1 cellular context compared by ENCODE assay signal in the genomic region with DNA sequence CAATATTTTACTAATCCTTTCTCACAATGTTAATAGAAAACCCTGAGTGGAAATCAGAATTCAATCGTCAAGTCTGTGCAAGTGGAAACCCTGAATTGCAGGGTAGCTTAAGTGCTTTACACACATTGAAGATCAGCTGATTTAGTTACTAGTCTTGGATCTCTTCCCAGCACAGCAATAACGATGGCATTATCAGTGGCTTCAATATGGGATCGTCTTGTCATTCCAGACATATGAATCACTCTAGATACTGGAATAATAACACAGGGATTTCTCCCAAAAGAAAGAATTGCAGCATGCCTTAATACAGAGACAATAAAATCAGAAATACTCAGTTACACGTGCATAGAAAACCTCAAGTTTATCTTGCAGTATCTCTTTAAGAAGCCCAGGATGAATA.
TF ChIP-seq lines count a peak whose summit lies in the region.

No MANE protein-coding gene starts in this region.

TF ChIP-seq in HEK293, 187 proteins besides CTCF, POLR2A, EP300 and RAD21 (continued from another document and continues in another):
- TF ChIP-seq, protein P1, sequence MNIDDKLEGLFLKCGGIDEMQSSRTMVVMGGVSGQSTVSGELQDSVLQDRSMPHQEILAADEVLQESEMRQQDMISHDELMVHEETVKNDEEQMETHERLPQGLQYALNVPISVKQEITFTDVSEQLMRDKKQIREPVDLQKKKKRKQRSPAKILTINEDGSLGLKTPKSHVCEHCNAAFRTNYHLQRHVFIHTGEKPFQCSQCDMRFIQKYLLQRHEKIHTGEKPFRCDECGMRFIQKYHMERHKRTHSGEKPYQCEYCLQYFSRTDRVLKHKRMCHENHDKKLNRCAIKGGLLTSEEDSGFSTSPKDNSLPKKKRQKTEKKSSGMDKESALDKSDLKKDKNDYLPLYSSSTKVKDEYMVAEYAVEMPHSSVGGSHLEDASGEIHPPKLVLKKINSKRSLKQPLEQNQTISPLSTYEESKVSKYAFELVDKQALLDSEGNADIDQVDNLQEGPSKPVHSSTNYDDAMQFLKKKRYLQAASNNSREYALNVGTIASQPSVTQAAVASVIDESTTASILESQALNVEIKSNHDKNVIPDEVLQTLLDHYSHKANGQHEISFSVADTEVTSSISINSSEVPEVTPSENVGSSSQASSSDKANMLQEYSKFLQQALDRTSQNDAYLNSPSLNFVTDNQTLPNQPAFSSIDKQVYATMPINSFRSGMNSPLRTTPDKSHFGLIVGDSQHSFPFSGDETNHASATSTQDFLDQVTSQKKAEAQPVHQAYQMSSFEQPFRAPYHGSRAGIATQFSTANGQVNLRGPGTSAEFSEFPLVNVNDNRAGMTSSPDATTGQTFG (tag by site-specific recombination; IDR thresholded peaks at IDR 0.05; ENCODE audit: borderline replicate concordance): no peak
- TF ChIP-seq, protein P2, sequence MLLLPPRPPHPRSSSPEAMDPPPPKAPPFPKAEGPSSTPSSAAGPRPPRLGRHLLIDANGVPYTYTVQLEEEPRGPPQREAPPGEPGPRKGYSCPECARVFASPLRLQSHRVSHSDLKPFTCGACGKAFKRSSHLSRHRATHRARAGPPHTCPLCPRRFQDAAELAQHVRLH (tag by site-specific recombination; IDR thresholded peaks at IDR 0.05): no peak
- no peak for TF ChIP-seq KLF9 (tag by site-specific recombination; IDR thresholded peaks at IDR 0.05; ENCODE audit: low read depth)
- TF ChIP-seq YY1 (tag by site-specific recombination; IDR thresholded peaks at IDR 0.05): no peak
- no peak for TF ChIP-seq ZNF311 (tag by site-specific recombination; IDR thresholded peaks at IDR 0.05; ENCODE audit: borderline replicate concordance)
- no peak for TF ChIP-seq ZNF571 (tag by site-specific recombination; IDR thresholded peaks at IDR 0.05)
- TF ChIP-seq, protein P3, sequence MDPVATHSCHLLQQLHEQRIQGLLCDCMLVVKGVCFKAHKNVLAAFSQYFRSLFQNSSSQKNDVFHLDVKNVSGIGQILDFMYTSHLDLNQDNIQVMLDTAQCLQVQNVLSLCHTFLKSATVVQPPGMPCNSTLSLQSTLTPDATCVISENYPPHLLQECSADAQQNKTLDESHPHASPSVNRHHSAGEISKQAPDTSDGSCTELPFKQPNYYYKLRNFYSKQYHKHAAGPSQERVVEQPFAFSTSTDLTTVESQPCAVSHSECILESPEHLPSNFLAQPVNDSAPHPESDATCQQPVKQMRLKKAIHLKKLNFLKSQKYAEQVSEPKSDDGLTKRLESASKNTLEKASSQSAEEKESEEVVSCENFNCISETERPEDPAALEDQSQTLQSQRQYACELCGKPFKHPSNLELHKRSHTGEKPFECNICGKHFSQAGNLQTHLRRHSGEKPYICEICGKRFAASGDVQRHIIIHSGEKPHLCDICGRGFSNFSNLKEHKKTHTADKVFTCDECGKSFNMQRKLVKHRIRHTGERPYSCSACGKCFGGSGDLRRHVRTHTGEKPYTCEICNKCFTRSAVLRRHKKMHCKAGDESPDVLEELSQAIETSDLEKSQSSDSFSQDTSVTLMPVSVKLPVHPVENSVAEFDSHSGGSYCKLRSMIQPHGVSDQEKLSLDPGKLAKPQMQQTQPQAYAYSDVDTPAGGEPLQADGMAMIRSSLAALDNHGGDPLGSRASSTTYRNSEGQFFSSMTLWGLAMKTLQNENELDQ (tag by site-specific recombination; IDR thresholded peaks at IDR 0.05; ENCODE audit: low read depth): no peak
- TF ChIP-seq ZNF341 (tag by site-specific recombination; IDR thresholded peaks at IDR 0.05; ENCODE audit: low read depth): no peak
- no peak; the same call in 1 of the 2 replicates for TF ChIP-seq ZNF600 (tag by site-specific recombination; IDR thresholded peaks at IDR 0.05)
- TF ChIP-seq, protein P4, sequence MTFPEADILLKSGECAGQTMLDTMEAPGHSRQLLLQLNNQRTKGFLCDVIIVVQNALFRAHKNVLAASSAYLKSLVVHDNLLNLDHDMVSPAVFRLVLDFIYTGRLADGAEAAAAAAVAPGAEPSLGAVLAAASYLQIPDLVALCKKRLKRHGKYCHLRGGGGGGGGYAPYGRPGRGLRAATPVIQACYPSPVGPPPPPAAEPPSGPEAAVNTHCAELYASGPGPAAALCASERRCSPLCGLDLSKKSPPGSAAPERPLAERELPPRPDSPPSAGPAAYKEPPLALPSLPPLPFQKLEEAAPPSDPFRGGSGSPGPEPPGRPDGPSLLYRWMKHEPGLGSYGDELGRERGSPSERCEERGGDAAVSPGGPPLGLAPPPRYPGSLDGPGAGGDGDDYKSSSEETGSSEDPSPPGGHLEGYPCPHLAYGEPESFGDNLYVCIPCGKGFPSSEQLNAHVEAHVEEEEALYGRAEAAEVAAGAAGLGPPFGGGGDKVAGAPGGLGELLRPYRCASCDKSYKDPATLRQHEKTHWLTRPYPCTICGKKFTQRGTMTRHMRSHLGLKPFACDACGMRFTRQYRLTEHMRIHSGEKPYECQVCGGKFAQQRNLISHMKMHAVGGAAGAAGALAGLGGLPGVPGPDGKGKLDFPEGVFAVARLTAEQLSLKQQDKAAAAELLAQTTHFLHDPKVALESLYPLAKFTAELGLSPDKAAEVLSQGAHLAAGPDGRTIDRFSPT (tag by site-specific recombination; IDR thresholded peaks at IDR 0.05): no peak
- TF ChIP-seq, protein P5, sequence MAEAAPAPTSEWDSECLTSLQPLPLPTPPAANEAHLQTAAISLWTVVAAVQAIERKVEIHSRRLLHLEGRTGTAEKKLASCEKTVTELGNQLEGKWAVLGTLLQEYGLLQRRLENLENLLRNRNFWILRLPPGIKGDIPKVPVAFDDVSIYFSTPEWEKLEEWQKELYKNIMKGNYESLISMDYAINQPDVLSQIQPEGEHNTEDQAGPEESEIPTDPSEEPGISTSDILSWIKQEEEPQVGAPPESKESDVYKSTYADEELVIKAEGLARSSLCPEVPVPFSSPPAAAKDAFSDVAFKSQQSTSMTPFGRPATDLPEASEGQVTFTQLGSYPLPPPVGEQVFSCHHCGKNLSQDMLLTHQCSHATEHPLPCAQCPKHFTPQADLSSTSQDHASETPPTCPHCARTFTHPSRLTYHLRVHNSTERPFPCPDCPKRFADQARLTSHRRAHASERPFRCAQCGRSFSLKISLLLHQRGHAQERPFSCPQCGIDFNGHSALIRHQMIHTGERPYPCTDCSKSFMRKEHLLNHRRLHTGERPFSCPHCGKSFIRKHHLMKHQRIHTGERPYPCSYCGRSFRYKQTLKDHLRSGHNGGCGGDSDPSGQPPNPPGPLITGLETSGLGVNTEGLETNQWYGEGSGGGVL (tag by site-specific recombination; IDR thresholded peaks at IDR 0.05): no peak
- TF ChIP-seq, protein P6, sequence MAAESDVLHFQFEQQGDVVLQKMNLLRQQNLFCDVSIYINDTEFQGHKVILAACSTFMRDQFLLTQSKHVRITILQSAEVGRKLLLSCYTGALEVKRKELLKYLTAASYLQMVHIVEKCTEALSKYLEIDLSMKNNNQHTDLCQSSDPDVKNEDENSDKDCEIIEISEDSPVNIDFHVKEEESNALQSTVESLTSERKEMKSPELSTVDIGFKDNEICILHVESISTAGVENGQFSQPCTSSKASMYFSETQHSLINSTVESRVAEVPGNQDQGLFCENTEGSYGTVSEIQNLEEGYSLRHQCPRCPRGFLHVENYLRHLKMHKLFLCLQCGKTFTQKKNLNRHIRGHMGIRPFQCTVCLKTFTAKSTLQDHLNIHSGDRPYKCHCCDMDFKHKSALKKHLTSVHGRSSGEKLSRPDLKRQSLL (tag by site-specific recombination; IDR thresholded peaks at IDR 0.05): no peak
- TF ChIP-seq ZNF530 (tag by site-specific recombination; IDR thresholded peaks at IDR 0.05; ENCODE audit: low read depth): no peak
- peak; percentile 73 for TF ChIP-seq ZSCAN16 (tag by site-specific recombination; IDR thresholded peaks at IDR 0.05)
- TF ChIP-seq ZFHX2 (tag by site-specific recombination; conservative IDR thresholded peaks at IDR 0.05): no peak
- no peak for TF ChIP-seq ZNF324 (tag by site-specific recombination; IDR thresholded peaks at IDR 0.05)
- no peak for TF ChIP-seq FEZF1 (tag by site-specific recombination; IDR thresholded peaks at IDR 0.05)
- no peak for TF ChIP-seq ZNF202 (tag by site-specific recombination; IDR thresholded peaks at IDR 0.05; ENCODE audit: borderline replicate concordance)
- TF ChIP-seq ZNF266 (tag by site-specific recombination; IDR thresholded peaks at IDR 0.05; ENCODE audit: low read depth): no peak
- no peak for TF ChIP-seq RBAK (tag by site-specific recombination; IDR thresholded peaks at IDR 0.05)
- TF ChIP-seq, protein P7, sequence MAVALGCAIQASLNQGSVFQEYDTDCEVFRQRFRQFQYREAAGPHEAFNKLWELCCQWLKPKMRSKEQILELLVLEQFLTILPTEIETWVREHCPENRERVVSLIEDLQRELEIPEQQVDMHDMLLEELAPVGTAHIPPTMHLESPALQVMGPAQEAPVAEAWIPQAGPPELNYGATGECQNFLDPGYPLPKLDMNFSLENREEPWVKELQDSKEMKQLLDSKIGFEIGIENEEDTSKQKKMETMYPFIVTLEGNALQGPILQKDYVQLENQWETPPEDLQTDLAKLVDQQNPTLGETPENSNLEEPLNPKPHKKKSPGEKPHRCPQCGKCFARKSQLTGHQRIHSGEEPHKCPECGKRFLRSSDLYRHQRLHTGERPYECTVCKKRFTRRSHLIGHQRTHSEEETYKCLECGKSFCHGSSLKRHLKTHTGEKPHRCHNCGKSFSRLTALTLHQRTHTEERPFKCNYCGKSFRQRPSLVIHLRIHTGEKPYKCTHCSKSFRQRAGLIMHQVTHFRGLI (tag by site-specific recombination; IDR thresholded peaks at IDR 0.05): no peak
- TF ChIP-seq ZNF596 (tag by site-specific recombination; IDR thresholded peaks at IDR 0.05): no peak
- no peak for TF ChIP-seq ZNF48 (tag by site-specific recombination; IDR thresholded peaks at IDR 0.05)
- TF ChIP-seq ZNF350 (tag by site-specific recombination; IDR thresholded peaks at IDR 0.05): no peak
- TF ChIP-seq MEIS1 (CRISPR knock-in tag; IDR thresholded peaks at IDR 0.05; ENCODE audit: borderline replicate concordance): no peak
- TF ChIP-seq ZNF837 (tag by site-specific recombination; IDR thresholded peaks at IDR 0.05): no peak
- no peak for TF ChIP-seq ZNF585B (tag by site-specific recombination; IDR thresholded peaks at IDR 0.05)
- TF ChIP-seq ZNF623 (tag by site-specific recombination; IDR thresholded peaks at IDR 0.05): no peak
- TF ChIP-seq ZNF433 (tag by site-specific recombination; IDR thresholded peaks at IDR 0.05; ENCODE audit: low read depth): no peak
- TF ChIP-seq GLI2 (tag by site-specific recombination; IDR thresholded peaks at IDR 0.05; ENCODE audit: borderline replicate concordance, low read depth): no peak
- TF ChIP-seq, protein P8, sequence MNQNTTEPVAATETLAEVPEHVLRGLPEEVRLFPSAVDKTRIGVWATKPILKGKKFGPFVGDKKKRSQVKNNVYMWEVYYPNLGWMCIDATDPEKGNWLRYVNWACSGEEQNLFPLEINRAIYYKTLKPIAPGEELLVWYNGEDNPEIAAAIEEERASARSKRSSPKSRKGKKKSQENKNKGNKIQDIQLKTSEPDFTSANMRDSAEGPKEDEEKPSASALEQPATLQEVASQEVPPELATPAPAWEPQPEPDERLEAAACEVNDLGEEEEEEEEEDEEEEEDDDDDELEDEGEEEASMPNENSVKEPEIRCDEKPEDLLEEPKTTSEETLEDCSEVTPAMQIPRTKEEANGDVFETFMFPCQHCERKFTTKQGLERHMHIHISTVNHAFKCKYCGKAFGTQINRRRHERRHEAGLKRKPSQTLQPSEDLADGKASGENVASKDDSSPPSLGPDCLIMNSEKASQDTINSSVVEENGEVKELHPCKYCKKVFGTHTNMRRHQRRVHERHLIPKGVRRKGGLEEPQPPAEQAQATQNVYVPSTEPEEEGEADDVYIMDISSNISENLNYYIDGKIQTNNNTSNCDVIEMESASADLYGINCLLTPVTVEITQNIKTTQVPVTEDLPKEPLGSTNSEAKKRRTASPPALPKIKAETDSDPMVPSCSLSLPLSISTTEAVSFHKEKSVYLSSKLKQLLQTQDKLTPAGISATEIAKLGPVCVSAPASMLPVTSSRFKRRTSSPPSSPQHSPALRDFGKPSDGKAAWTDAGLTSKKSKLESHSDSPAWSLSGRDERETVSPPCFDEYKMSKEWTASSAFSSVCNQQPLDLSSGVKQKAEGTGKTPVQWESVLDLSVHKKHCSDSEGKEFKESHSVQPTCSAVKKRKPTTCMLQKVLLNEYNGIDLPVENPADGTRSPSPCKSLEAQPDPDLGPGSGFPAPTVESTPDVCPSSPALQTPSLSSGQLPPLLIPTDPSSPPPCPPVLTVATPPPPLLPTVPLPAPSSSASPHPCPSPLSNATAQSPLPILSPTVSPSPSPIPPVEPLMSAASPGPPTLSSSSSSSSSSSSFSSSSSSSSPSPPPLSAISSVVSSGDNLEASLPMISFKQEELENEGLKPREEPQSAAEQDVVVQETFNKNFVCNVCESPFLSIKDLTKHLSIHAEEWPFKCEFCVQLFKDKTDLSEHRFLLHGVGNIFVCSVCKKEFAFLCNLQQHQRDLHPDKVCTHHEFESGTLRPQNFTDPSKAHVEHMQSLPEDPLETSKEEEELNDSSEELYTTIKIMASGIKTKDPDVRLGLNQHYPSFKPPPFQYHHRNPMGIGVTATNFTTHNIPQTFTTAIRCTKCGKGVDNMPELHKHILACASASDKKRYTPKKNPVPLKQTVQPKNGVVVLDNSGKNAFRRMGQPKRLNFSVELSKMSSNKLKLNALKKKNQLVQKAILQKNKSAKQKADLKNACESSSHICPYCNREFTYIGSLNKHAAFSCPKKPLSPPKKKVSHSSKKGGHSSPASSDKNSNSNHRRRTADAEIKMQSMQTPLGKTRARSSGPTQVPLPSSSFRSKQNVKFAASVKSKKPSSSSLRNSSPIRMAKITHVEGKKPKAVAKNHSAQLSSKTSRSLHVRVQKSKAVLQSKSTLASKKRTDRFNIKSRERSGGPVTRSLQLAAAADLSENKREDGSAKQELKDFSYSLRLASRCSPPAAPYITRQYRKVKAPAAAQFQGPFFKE (tag by site-specific recombination; IDR thresholded peaks at IDR 0.05; ENCODE audit: borderline replicate concordance): no peak
- no peak for TF ChIP-seq KLF1 (tag by site-specific recombination; IDR thresholded peaks at IDR 0.05)
- TF ChIP-seq ZBTB21 (tag by site-specific recombination; IDR thresholded peaks at IDR 0.05): no peak
- TF ChIP-seq, protein P9, sequence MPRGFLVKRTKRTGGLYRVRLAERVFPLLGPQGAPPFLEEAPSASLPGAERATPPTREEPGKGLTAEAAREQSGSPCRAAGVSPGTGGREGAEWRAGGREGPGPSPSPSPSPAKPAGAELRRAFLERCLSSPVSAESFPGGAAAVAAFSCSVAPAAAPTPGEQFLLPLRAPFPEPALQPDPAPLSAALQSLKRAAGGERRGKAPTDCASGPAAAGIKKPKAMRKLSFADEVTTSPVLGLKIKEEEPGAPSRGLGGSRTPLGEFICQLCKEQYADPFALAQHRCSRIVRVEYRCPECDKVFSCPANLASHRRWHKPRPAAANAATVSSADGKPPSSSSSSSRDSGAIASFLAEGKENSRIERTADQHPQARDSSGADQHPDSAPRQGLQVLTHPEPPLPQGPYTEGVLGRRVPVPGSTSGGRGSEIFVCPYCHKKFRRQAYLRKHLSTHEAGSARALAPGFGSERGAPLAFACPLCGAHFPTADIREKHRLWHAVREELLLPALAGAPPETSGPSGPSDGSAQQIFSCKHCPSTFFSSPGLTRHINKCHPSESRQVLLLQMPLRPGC (tag by site-specific recombination; IDR thresholded peaks at IDR 0.05): 0 out of 2 replicates have a peak, but pooled peaks have one; percentile 27
- no peak for TF ChIP-seq ZNF416 (tag by site-specific recombination; IDR thresholded peaks at IDR 0.05)
- TF ChIP-seq ZNF157 (tag by site-specific recombination; IDR thresholded peaks at IDR 0.05): no peak
- TF ChIP-seq HOXA7 (CRISPR knock-in tag; IDR thresholded peaks at IDR 0.05; ENCODE audit: borderline replicate concordance): no peak
- TF ChIP-seq ZNF521 (tag by site-specific recombination; IDR thresholded peaks at IDR 0.05): no peak
- no peak for TF ChIP-seq ZNF404 (tag by site-specific recombination; IDR thresholded peaks at IDR 0.05)
- TF ChIP-seq ZNF843 (tag by site-specific recombination; IDR thresholded peaks at IDR 0.05): no peak
- 0 out of 2 replicates have a peak, but pooled peaks have one; percentile 6 for TF ChIP-seq ZNF184 (tag by site-specific recombination; IDR thresholded peaks at IDR 0.05)
- no peak for TF ChIP-seq ZNF24 (tag by site-specific recombination; IDR thresholded peaks at IDR 0.05)
